In genomic region chr5:95223859-95224258, GRCh38 we compare ENCODE assay signal across 31 cellular contexts.
"Had no signal": no experiment of that assay in that cellular context is flagged by ENCODE, and none has a peak within 500 bp of the region (broad histone marks: within the 10 kb centered on the region; RNA-seq: fewer than 3 reads in every experiment).

No MANE protein-coding gene starts in this region.

- H3K36me3 ChIP-seq: ascending aorta, brain microvascular endothelial cell, cardiac muscle cell had no signal

- FAIRE-seq: bronchial epithelial cell, TTC549 had no signal

- H3K4me1 ChIP-seq: ascending aorta had no signal

- H3K4me3 ChIP-seq: ascending aorta, cardiac muscle cell had no signal

- H3K9me3 ChIP-seq: ascending aorta had no signal

- H3K27me3 ChIP-seq: ascending aorta, brain microvascular endothelial cell, cardiac muscle cell had no signal

- H3K27ac ChIP-seq: ascending aorta, brain microvascular endothelial cell, cardiac muscle cell, VCaP had no signal

- DNase-seq: activated B cell treated with CpG ODN at 0.5 μM for 24 hours; activated CD4-positive, alpha-beta memory T cell treated with anti-CD3 and anti-CD28 coated beads for 36 hours; activated CD4-positive, alpha-beta T cell treated with anti-CD3 and anti-CD28 coated beads for 4 hours; activated CD4-positive, alpha-beta T cell treated with anti-CD3 and anti-CD28 coated beads, Interleukin-2, amount 10 ng/mL, durations not matched to agents 24 days and 14 days; activated CD4-positive, alpha-beta T cell treated with anti-CD3 and anti-CD28 coated beads, Interleukin-2, amount 50 U/mL, for 1 hour; activated CD4-positive, alpha-beta T cell treated with anti-CD3 and anti-CD28 coated beads, Interleukin-2, amount 50 U/mL, for 4 hours; activated CD4-positive, CD25-positive, alpha-beta regulatory T cell treated with anti-CD3 and anti-CD28 coated beads, Interleukin-2, amount 50 U/mL, for 72 hours; activated CD8-positive, alpha-beta memory T cell treated with anti-CD3 and anti-CD28 coated beads, Interleukin-2, amount 50 U/mL, for 4 hours; activated CD8-positive, alpha-beta T cell treated with anti-CD3 and anti-CD28 coated beads for 36 hours; activated effector memory CD4-positive, alpha-beta T cell treated with Interleukin-2 at 50 U/mL for 16 hours; activated gamma-delta T cell; activated naive CD4-positive, alpha-beta T cell treated with anti-CD3 and anti-CD28 coated beads, Interleukin-2, amount 10 ng/mL, durations not matched to agents 7 days and 5 days; activated naive CD4-positive, alpha-beta T cell treated with Interleukin-2 at 50 U/mL for 16 hours; activated naive CD8-positive, alpha-beta T cell treated with anti-CD3 and anti-CD28 coated beads, Interleukin-2, amount 10 ng/mL, durations not matched to agents 7 days and 5 days; activated naive CD8-positive, alpha-beta T cell treated with anti-CD3 and anti-CD28 coated beads, Interleukin-2, amount 50 U/mL, for 24 hours; activated T-cell treated with anti-CD3 and anti-CD28 coated beads for 4 hours; activated T-cell treated with anti-CD3 and anti-CD28 coated beads, Interleukin-2, amount 50 U/mL, for 24 hours; activated T-cell treated with anti-CD3 and anti-CD28 coated beads, Interleukin-2, amount 50 U/mL, for 48 hours; amygdala; anterior cingulate cortex; brain microvascular endothelial cell; caudate nucleus; SW 1271; T-helper 1 cell; T-helper 2 cell; T-helper 9 cell had no signal
